ENCODE assay signal across 23 cellular contexts in the genomic region with DNA sequence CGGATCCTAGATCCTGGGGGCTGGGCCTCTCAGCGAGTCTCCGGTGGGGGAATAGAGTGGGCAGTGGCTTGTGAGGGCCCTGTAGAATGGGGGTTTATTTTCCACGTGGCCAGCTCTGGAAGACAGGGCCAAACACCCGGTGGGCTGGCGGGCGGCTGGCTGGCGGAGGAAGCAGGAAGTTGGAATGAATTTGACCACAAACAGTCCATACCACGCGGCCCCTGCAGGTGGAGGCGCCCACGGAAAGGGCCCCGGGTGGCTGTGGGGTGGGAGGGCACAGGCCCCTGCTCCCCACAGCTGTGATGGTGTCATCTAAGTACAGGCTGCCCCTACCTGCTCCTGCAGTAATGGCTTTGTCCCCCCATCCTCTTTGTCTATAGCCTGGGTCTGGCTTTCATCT. TPM values are rescaled to one million over a fixed set of nuclear protein-coding genes. Genes with fewer than 3 reads are reported as not detected.
DNase-seq lines count a peak whose midpoint lies in the region; TF ChIP-seq lines count a peak whose summit lies in the region.
"Had no signal": no experiment of that assay in that cellular context is flagged by ENCODE, and none has a peak within 500 bp of the region (broad histone marks: within the 10 kb centered on the region; RNA-seq: fewer than 3 reads in every experiment).

No MANE protein-coding gene starts in this region.

- TF ChIP-seq POLR2A in transverse colon (IDR thresholded peaks at IDR 0.05), result no peak

- in situ Hi-C loops in transverse colon (cut with MboI; ENCODE audit: low pct_ligation_motif_present in 1 of 4, low pct_unique_long_range_greater_than_20kb in 1 of 4, low sequenced_read_pairs in 3 of 4), result no loop called here

- BruUV-seq in OCI-LY7 (replicated peaks; lab: Mats Ljungman, UMichigan), result no TSS peak

- TF ChIP-seq CTCF in OCI-LY7 (conservative IDR thresholded peaks at IDR 0.05; ENCODE audit: low read length) (no peak), transverse colon (IDR thresholded peaks at IDR 0.05) (peak in 2 of 5 experiments; percentile 24 to 27)

- 46 to 60% methylated on average over 13 of the region's 13 CpGs for WGBS in esophagus, 2 donors
- WGBS in transverse colon (ENCODE audit: low coverage in 1 of 2), 2 donors, result 39% methylated on average over 12 of the region's 13 CpGs; no CpG with 5 or more reads in 1 of the 2 donors

- no peaks in the 10 kb centered on the region for H3K9me3 ChIP-seq in OCI-LY7 (ENCODE audit: low read length)
- no peaks in the 10 kb centered on the region for H3K9me3 ChIP-seq in esophagus (ENCODE audit: control insufficient read depth in 2 of 2, insufficient read depth in 1 of 2, low read depth in 1 of 2, low read length in 1 of 2)
- no peaks in the 10 kb centered on the region for H3K9me3 ChIP-seq in transverse colon
- H3K9me3 ChIP-seq: HAP-1, heart left ventricle, sigmoid colon, tibial artery had no signal

- no peaks in the 10 kb centered on the region for H3K9me2 ChIP-seq in OCI-LY7 (ENCODE audit: insufficient read depth, low read length)

- H3K4me3 Mint-ChIP-seq in activated T-cell treated with anti-CD3 and anti-CD28 coated beads, Interleukin-2, amount 50 U/mL, for 24 hours, result no peak overlapping the region
- H3K4me3 Mint-ChIP-seq: CD4-positive, alpha-beta memory T cell had no signal

- peak overlapping the region; percentile 17 for H3K27ac Mint-ChIP-seq in activated T-cell treated with anti-CD3 and anti-CD28 coated beads, Interleukin-2, amount 50 U/mL, for 24 hours

- TF ChIP-seq EP300 in transverse colon (IDR thresholded peaks at IDR 0.05; ENCODE audit: low read depth), result no peak

- H3K79me2 ChIP-seq in OCI-LY7 (ENCODE audit: insufficient read depth, low read depth, low read length), result peaks cover 34% of the 10 kb centered on the region

- H3K9me3 Mint-ChIP-seq in activated T-cell treated with anti-CD3 and anti-CD28 coated beads, Interleukin-2, amount 50 U/mL, for 24 hours, result no peaks in the 10 kb centered on the region
- H3K9me3 Mint-ChIP-seq: CD4-positive, alpha-beta memory T cell had no signal

- intact Hi-C loops in OCI-LY7 (cut with micrococcal nuclease; ENCODE audit: unreplicated experiment), result no loop called here
- intact Hi-C loops in transverse colon (cut with DNase I; ENCODE audit: low total_unique reads), result no loop called here

- peaks cover 72% of the 10 kb centered on the region for H3K4me1 ChIP-seq in OCI-LY7 (ENCODE audit: insufficient read depth, low read length, poor library complexity, severe bottlenecking)
- H3K4me1 ChIP-seq in esophagus (ENCODE audit: control insufficient read depth in 2 of 2, insufficient read depth in 2 of 2, low read length in 1 of 2), result peaks cover 2 to 14% of the 10 kb centered on the region in 2 donors
- peaks cover 7 to 62% (median 47%) of the 10 kb centered on the region in 4 donors for H3K4me1 ChIP-seq in transverse colon
- H3K4me1 ChIP-seq: HAP-1, sigmoid colon had no signal

- H2AFZ ChIP-seq in OCI-LY7 (ENCODE audit: low read length), result no peak overlapping the region

- H3K4me3 ChIP-seq in OCI-LY7 (ENCODE audit: low read depth, low read length, poor library complexity, severe bottlenecking) (peak overlapping the region; percentile 50), esophagus (ENCODE audit: low read depth in 1 of 2, low read length in 2 of 2) (no peak overlapping the region), transverse colon (peak overlapping the region in 3 of 4 donors; percentile 6 to 31 (median 14))
- H3K4me3 ChIP-seq: HAP-1, heart left ventricle, sigmoid colon, tibial artery had no signal

- no peaks in the 10 kb centered on the region for H3K4me1 Mint-ChIP-seq in activated T-cell treated with anti-CD3 and anti-CD28 coated beads, Interleukin-2, amount 50 U/mL, for 24 hours (ENCODE audit: low read depth)
- H3K4me1 Mint-ChIP-seq: CD4-positive, alpha-beta memory T cell had no signal

- H3K36me3 ChIP-seq in OCI-LY7 (ENCODE audit: insufficient read depth, low read length) (peaks cover 96% of the 10 kb centered on the region), esophagus (ENCODE audit: control insufficient read depth in 2 of 2, insufficient read depth in 2 of 2, low read length in 1 of 2) (peaks cover 2 to 25% of the 10 kb centered on the region in 2 donors), transverse colon (peaks cover 0 to 4% (median 0%) of the 10 kb centered on the region in 4 donors)

- H3K27me3 ChIP-seq in esophagus (ENCODE audit: control insufficient read depth in 1 of 2, insufficient read depth in 2 of 2, low read length in 2 of 2) (no peaks in the 10 kb centered on the region), transverse colon (no peaks in the 10 kb centered on the region)
- H3K27me3 ChIP-seq: heart left ventricle, sigmoid colon, tibial artery had no signal

- CTCF ChIA-PET in OCI-LY7 (lab: Charles Lee; ENCODE audit: unreplicated experiment), result interaction anchor here (0.5 kb wide), 1 partner anchor 260 kb away, joined by 14 read pairs; no protein-coding TSS in a partner anchor

- no peak for DNase-seq in activated T-cell treated with anti-CD3 and anti-CD28 coated beads, Interleukin-2, amount 50 U/mL, for 24 hours
- no peak for DNase-seq in activated T-cell treated with anti-CD3 and anti-CD28 coated beads, Interleukin-2, amount 50 U/mL, for 48 hours
- DNase-seq in OCI-LY7 (ENCODE audit: low spot score) (peak; percentile 62), transverse colon (peak; percentile 30), DMS 273 treated with DMSO at 0.1 percent for 48 hours (lab: John Stamatoyannopoulos, UW) (no peak), GOT3 (lab: John Stamatoyannopoulos, UW) (no peak)
- DNase-seq in stimulated activated CD4-positive, alpha-beta T cell treated with anti-CD3 and anti-CD28 coated beads, Interleukin-2, amount 100 ng/mL, for 24 hours, result no peak
- DNase-seq: activated CD4-positive, alpha-beta T cell treated with anti-CD3 and anti-CD28 coated beads, Interleukin-2, amount 50 U/mL, for 48 hours; anterior cingulate cortex; CD4-positive, alpha-beta memory T cell; cortex of kidney; GDM1; heart left ventricle; NCI-H446 treated with DMSO at 0.1 percent for 48 hours; nucleus accumbens; OCI-M1; sigmoid colon; stimulated activated CD4-positive, alpha-beta T cell treated with anti-CD3 and anti-CD28 coated beads, Interleukin-2, amount 100 ng/mL, for 48 hours; stimulated activated CD8-positive, alpha-beta memory T cell treated with anti-CD3 and anti-CD28 coated beads, Interleukin-4, amount 100 ng/mL, for 48 hours; tibial artery had no signal

- H3K36me3 Mint-ChIP-seq in activated T-cell treated with anti-CD3 and anti-CD28 coated beads, Interleukin-2, amount 50 U/mL, for 24 hours (ENCODE audit: low read depth), result peaks cover 19% of the 10 kb centered on the region

- H3K27ac ChIP-seq in OCI-LY7 (ENCODE audit: low read depth, low read length, poor library complexity, severe bottlenecking) (peak overlapping the region; percentile 96), esophagus (ENCODE audit: low read depth in 2 of 2, low read length in 1 of 2) (peak overlapping the region; percentile 57 to 88), transverse colon (peak overlapping the region; percentile 76 to 84 (median 84))
- H3K27ac ChIP-seq: heart left ventricle, sigmoid colon, tibial artery had no signal

- no peaks in the 10 kb centered on the region for H3K27me3 Mint-ChIP-seq in activated T-cell treated with anti-CD3 and anti-CD28 coated beads, Interleukin-2, amount 50 U/mL, for 24 hours
- H3K27me3 Mint-ChIP-seq: CD4-positive, alpha-beta memory T cell had no signal

- POLR2A ChIA-PET in OCI-LY7 (lab: Charles Lee), result interaction anchor here (0.8 to 1.5 kb wide), 4 partner anchors 10 to 16 kb away, joined by 3 to 5 read pairs (median 4); no protein-coding TSS in a partner anchor

- peaks cover 4% of the 10 kb centered on the region; the same call in 1 of the 2 replicates for H4K20me1 ChIP-seq in OCI-LY7 (ENCODE audit: insufficient read depth, low read length)

- H3K4me2 ChIP-seq in OCI-LY7 (ENCODE audit: low read length), result peak overlapping the region; percentile 81

RNA-seq across cellular contexts. Expression of gene MCAT, which starts 15.1 kb away (rescaled TPM):
- 28.4 and 30.6 TPM in 2 replicates for total RNA-seq in OCI-LY7 (2014; rRNA removed; shearing (Covaris generic))
- total RNA-seq in OCI-LY7 (2022) (23.1 and 33.2 TPM in 2 replicates), transverse colon (10 to 100 TPM; 20.9 to 24.3 (median 22.5) TPM)
- 10 to 100 TPM; 10.2 to 16.6 TPM for polyA plus RNA-seq in esophagus

RNA-seq across cellular contexts. Expression of gene BIK, which starts 17.6 kb away (rescaled TPM):
- total RNA-seq in OCI-LY7 (2014; rRNA removed; shearing (Covaris generic)), result 104 and 143 TPM in 2 replicates
- 67.6 and 88.4 TPM in 2 replicates for total RNA-seq in OCI-LY7 (2022)
- polyA plus RNA-seq in esophagus, result 10 to 100 TPM; 11.4 to 18.5 TPM
- total RNA-seq in transverse colon, result 10 to 100 TPM; 10.1 to 23.5 (median 14.4) TPM
- total RNA-seq: mesenteric fat pad, sigmoid colon had no signal

RNA-seq across cellular contexts. Expression of gene TSPO, which starts 23.2 kb away (rescaled TPM):
- 47.1 and 59.6 TPM in 2 replicates for total RNA-seq in OCI-LY7 (2014; rRNA removed; shearing (Covaris generic))
- 55.5 and 69.9 TPM in 2 replicates for total RNA-seq in OCI-LY7 (2022)
- polyA plus RNA-seq in esophagus, result 100 to 1,000 TPM; 660 to 791 TPM
- 100 to 1,000 TPM; 307 to 452 (median 365) TPM for total RNA-seq in transverse colon

RNA-seq across cellular contexts. Expression of gene TTLL1, which starts 38.9 kb away (rescaled TPM):
- total RNA-seq in OCI-LY7 (2014; rRNA removed; shearing (Covaris generic)), result 5.5 and 5.8 TPM in 2 replicates
- 7.1 and 9.9 TPM in 2 replicates for total RNA-seq in OCI-LY7 (2022)
- 1 to 10 TPM; 2.2 to 2.4 TPM for polyA plus RNA-seq in esophagus
- total RNA-seq in transverse colon, result 1 to 10 TPM; 1.1 to 3.8 (median 2.8) TPM

RNA-seq across cellular contexts. Expression of gene TTLL12, which starts 58.8 kb away (rescaled TPM):
- 66.7 and 71.5 TPM in 2 replicates for total RNA-seq in OCI-LY7 (2014; rRNA removed; shearing (Covaris generic))
- total RNA-seq in OCI-LY7 (2022), result 62.6 and 66.5 TPM in 2 replicates
- polyA plus RNA-seq in esophagus, result 10 to 100 TPM; 79.5 to 96.4 TPM
- total RNA-seq in transverse colon, result 100 to 1,000 TPM in 3 of 4 donors, 10 to 100 TPM in 1; 88.1 to 171 (median 161) TPM

Comparison
In these comparisons a context has a peak if more than half of its experiments do, and no peak if none do; other contexts are left out.
1. DNase-seq: peak in OCI-LY7 (single experiment) and transverse colon (single experiment); none in activated T-cell treated with anti-CD3 and anti-CD28 coated beads, Interleukin-2, amount 50 U/mL, for 24 hours (single experiment), activated T-cell treated with anti-CD3 and anti-CD28 coated beads, Interleukin-2, amount 50 U/mL, for 48 hours (0 of 2), stimulated activated CD4-positive, alpha-beta T cell treated with anti-CD3 and anti-CD28 coated beads, Interleukin-2, amount 100 ng/mL, for 24 hours (0 of 2), DMS 273 treated with DMSO at 0.1 percent for 48 hours (single experiment) and GOT3 (single experiment).
2. H3K4me3 ChIP-seq: peak in OCI-LY7 (single experiment) and transverse colon (3 of 4); none in esophagus (0 of 2).
3. RNA of gene TSPO, which starts 23.2 kb away (total RNA-seq): 307 to 452 TPM in transverse colon; 47.1 to 69.9 TPM in OCI-LY7; every median in the first group is over 4 times any median in the second.
4. Peak in every context shown above with its lines, with median percentiles within 50 percentile points of each other: H3K27ac ChIP-seq.